ENCODE assay signal across 1 cellular context in the genomic region with DNA sequence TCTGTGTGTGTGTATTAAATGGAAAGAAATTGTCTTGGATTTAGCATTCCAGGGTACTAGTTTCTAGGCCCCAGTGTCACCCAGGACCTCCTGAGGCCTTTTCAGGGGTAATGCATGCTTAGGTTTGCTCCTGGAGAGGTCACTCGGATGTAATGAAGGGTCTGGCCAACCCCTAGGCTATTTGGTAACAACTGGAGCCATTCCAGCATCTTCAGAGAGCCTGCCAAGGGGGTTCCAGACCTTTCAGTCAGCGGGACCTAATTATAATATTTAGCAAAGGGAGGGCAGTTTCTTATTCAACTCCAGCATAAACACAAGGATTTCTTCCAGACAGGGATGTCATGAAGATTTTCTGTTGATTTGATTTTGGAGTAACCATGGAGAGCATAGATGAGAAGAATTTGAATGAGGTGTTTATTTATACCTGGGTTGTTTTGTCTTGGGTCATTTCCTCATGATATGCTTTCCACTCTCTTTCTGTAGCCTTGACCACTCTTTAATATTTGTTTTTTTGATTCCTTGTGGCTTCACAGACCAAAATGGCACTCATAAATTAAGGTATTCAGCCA.
A peak's percentile ranks its signal among the peaks of the same experiment; 100 is the strongest.
TF ChIP-seq lines count a peak whose summit lies in the region.

No MANE protein-coding gene starts in this region.

TF ChIP-seq in neural cell, 6 proteins besides CTCF, POLR2A, EP300 and RAD21 (continued from another document):
- TF ChIP-seq, protein P1, sequence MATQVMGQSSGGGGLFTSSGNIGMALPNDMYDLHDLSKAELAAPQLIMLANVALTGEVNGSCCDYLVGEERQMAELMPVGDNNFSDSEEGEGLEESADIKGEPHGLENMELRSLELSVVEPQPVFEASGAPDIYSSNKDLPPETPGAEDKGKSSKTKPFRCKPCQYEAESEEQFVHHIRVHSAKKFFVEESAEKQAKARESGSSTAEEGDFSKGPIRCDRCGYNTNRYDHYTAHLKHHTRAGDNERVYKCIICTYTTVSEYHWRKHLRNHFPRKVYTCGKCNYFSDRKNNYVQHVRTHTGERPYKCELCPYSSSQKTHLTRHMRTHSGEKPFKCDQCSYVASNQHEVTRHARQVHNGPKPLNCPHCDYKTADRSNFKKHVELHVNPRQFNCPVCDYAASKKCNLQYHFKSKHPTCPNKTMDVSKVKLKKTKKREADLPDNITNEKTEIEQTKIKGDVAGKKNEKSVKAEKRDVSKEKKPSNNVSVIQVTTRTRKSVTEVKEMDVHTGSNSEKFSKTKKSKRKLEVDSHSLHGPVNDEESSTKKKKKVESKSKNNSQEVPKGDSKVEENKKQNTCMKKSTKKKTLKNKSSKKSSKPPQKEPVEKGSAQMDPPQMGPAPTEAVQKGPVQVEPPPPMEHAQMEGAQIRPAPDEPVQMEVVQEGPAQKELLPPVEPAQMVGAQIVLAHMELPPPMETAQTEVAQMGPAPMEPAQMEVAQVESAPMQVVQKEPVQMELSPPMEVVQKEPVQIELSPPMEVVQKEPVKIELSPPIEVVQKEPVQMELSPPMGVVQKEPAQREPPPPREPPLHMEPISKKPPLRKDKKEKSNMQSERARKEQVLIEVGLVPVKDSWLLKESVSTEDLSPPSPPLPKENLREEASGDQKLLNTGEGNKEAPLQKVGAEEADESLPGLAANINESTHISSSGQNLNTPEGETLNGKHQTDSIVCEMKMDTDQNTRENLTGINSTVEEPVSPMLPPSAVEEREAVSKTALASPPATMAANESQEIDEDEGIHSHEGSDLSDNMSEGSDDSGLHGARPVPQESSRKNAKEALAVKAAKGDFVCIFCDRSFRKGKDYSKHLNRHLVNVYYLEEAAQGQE (IDR thresholded peaks at IDR 0.05; ENCODE audit: borderline replicate concordance): peak; percentile 26
- no peak for TF ChIP-seq POLR2AphosphoS5 (IDR thresholded peaks at IDR 0.05)
